ENCODE assay signal across 8 cellular contexts in genomic region chrX:76454456-76454927, GRCh38. TPM values are rescaled to one million over a fixed set of nuclear protein-coding genes. Genes with fewer than 3 reads are reported as not detected.
DNase-seq lines count a peak whose midpoint lies in the region; ATAC-seq, FAIRE-seq and TF ChIP-seq lines count a peak whose summit lies in the region.

No MANE protein-coding gene starts in this region.

- H3K4me1 ChIP-seq in SJCRH30 = no peaks in the 10 kb centered on the region
- H3K4me1 ChIP-seq in small intestine (ENCODE audit: control insufficient read depth in 2 of 2, insufficient read depth in 1 of 2, low read depth in 1 of 2, low read length in 1 of 2) = no peaks in the 10 kb centered on the region

- DNase-seq in GM10248 (ENCODE audit: extremely low spot score) (no peak), SJCRH30 (peak; percentile 2 to 45), foreskin melanocyte (peak; percentile 4), small intestine (peak; percentile 3)
- no peak for DNase-seq in stimulated activated CD4-positive, alpha-beta T cell treated with anti-CD3 and anti-CD28 coated beads, Interleukin-1b, Interleukin-23, amount 100 ng/mL, for 48 hours

- ATAC-seq in HG03175 (IDR thresholded peaks at IDR 0.05; ENCODE audit: unreplicated experiment) (peak; percentile 56), GM19455 (IDR thresholded peaks at IDR 0.05; ENCODE audit: unreplicated experiment) (no peak)

- CTCF ChIA-PET in GM10248 (lab: Yijun Ruan, JAX) = interaction anchor here (0.7 to 2.7 kb wide), 17 partner anchors 8 to 178 kb away, joined by 3 to 30 read pairs (median 4); no protein-coding TSS in a partner anchor

- H3K4me3 ChIP-seq in SJCRH30 (no peak overlapping the region), small intestine (ENCODE audit: low read depth in 1 of 2, low read length in 2 of 2) (no peak overlapping the region)

- H3K27ac ChIP-seq in SJCRH30 (no peak overlapping the region), small intestine (ENCODE audit: low read depth in 1 of 2, low read length in 1 of 2) (no peak overlapping the region)

- 8 to 15% (median 10%) methylated on average over 3 of the region's 3 CpGs for WGBS in small intestine, 3 donors

- no peaks in the 10 kb centered on the region for H3K27me3 ChIP-seq in SJCRH30
- no peaks in the 10 kb centered on the region for H3K27me3 ChIP-seq in small intestine (ENCODE audit: control insufficient read depth in 2 of 2, insufficient read depth in 2 of 2, low read length in 2 of 2)

- H3K9me3 ChIP-seq in SJCRH30 (replicated peaks) = no peaks in the 10 kb centered on the region
- no peaks in the 10 kb centered on the region for H3K9me3 ChIP-seq in small intestine (ENCODE audit: control insufficient read depth, low read depth)

- peak; percentile 49 for TF ChIP-seq CTCF in GM10248 (IDR thresholded peaks at IDR 0.05; ENCODE audit: control extremely low read depth, extremely low read depth, low read depth, missing control alignments)

- FAIRE-seq in A204.1 (lab: Jason Lieb, UNC) (peak; percentile 41), small intestine (lab: Jason Lieb, UNC) (no peak)

- H3K36me3 ChIP-seq in SJCRH30 (no peaks in the 10 kb centered on the region), small intestine (ENCODE audit: control insufficient read depth in 2 of 2, insufficient read depth in 2 of 2, low read length in 2 of 2) (no peaks in the 10 kb centered on the region)

- POLR2A ChIA-PET in GM10248 (lab: Yijun Ruan, JAX) = no interaction called here

RNA-seq across cellular contexts. Expression of gene MAGEE1, which starts 27.0 kb away (rescaled TPM):
- total RNA-seq in SJCRH30 (2014; rRNA removed; shearing (Covaris generic)) = 2.0 and 2.1 TPM in 2 replicates
- 1 to 10 TPM in 1 of 3 donors, not detected in 2; 1.1 TPM for polyA plus RNA-seq in small intestine

Comparison
In these comparisons a context has a peak if more than half of its experiments do, and no peak if none do; other contexts are left out.
1. DNase-seq: peak in SJCRH30 (2 of 2), foreskin melanocyte (single experiment) and small intestine (single experiment); none in GM10248 (single experiment) and stimulated activated CD4-positive, alpha-beta T cell treated with anti-CD3 and anti-CD28 coated beads, Interleukin-1b, Interleukin-23, amount 100 ng/mL, for 48 hours (single experiment).